ENCODE assay signal across 35 cellular contexts in the genomic region with DNA sequence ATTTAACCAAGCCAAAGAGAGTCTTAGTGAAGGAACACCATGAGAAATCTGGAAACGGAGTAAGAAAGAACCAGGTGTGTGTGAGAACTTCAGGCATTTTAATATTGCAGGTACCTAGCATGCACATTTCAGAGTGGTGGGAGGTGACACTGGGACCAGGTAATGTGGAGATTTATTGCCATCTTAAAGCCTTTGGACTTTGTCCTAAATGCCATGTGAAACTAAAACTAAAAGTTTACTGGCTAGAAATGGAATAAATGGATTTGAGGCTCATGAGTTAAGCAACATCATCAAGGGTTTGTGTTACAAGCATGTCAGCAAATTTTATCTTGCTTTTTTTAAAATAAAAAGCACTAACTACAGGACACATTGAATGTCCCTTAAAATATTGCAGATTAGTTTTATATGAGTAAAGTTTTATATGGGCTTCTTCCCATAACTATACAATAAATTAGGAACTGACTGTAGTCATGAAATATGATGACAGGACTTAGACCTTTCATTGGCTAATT.
"Had no signal": no experiment of that assay in that cellular context is flagged by ENCODE, and none has a peak within 500 bp of the region (broad histone marks: within the 10 kb centered on the region; RNA-seq: fewer than 3 reads in every experiment).

No MANE protein-coding gene starts in this region.

- H3K27ac Mint-ChIP-seq: activated B cell treated with CpG ODN at 0.5 μM for 24 hours; activated CD8-positive, alpha-beta memory T cell treated with anti-CD3 and anti-CD28 coated beads, Interleukin-2, amount 10 ng/mL, durations not matched to agents 7 days and 5 days; activated CD8-positive, alpha-beta T cell treated with anti-CD3 and anti-CD28 coated beads for 36 hours; activated naive CD4-positive, alpha-beta T cell treated with anti-CD3 and anti-CD28 coated beads for 36 hours; activated naive CD4-positive, alpha-beta T cell treated with anti-CD3 and anti-CD28 coated beads, Interleukin-2, amount 50 U/mL, for 24 hours; activated naive CD8-positive, alpha-beta T cell treated with anti-CD3 and anti-CD28 coated beads for 36 hours; activated naive CD8-positive, alpha-beta T cell treated with anti-CD3 and anti-CD28 coated beads, Interleukin-2, amount 50 U/mL, for 24 hours; activated T-helper 1 cell treated with anti-CD3 and anti-CD28 coated beads, Interleukin-12 subunit alpha, Interleukin-12 subunit beta, Interleukin-2, Interleukin-4 antibody, amounts not matched to agents 30 ng/mL and 10 ng/mL and 1 ng/mL, durations not matched to agents 14 hours and 24 hours and 36 hours; activated T-helper 2 cell treated with anti-CD3 and anti-CD28 coated beads, Interferon-gamma antibody, Interleukin-2, Interleukin-4, amounts not matched to agents 10 μg/mL and 5 μg/mL and 100 μg/mL, durations not matched to agents 14 hours and 24 hours and 36 hours; effector memory CD8-positive, alpha-beta T cell; T-helper 17 cell; T-helper 2 cell treated with Interferon-gamma antibody and Interleukin-4, amounts not matched to agents 5 μg/mL and 100 μg/mL, for 36 hours had no signal

- H3K4me3 Mint-ChIP-seq: activated B cell treated with CpG ODN at 0.5 μM for 24 hours; activated CD8-positive, alpha-beta memory T cell treated with anti-CD3 and anti-CD28 coated beads, Interleukin-2, amount 10 ng/mL, durations not matched to agents 7 days and 5 days; activated CD8-positive, alpha-beta T cell treated with anti-CD3 and anti-CD28 coated beads for 36 hours; activated naive CD4-positive, alpha-beta T cell treated with anti-CD3 and anti-CD28 coated beads for 36 hours; activated naive CD4-positive, alpha-beta T cell treated with anti-CD3 and anti-CD28 coated beads, Interleukin-2, amount 50 U/mL, for 24 hours; activated naive CD8-positive, alpha-beta T cell treated with anti-CD3 and anti-CD28 coated beads for 36 hours; activated naive CD8-positive, alpha-beta T cell treated with anti-CD3 and anti-CD28 coated beads, Interleukin-2, amount 50 U/mL, for 24 hours; activated T-helper 1 cell treated with anti-CD3 and anti-CD28 coated beads, Interleukin-12 subunit alpha, Interleukin-12 subunit beta, Interleukin-2, Interleukin-4 antibody, amounts not matched to agents 30 ng/mL and 10 ng/mL and 1 ng/mL, durations not matched to agents 14 hours and 24 hours and 36 hours; effector memory CD8-positive, alpha-beta T cell; T-helper 17 cell; T-helper 2 cell treated with Interferon-gamma antibody and Interleukin-4, amounts not matched to agents 5 μg/mL and 100 μg/mL, for 36 hours had no signal

- DNase-seq: activated B cell treated with CpG ODN at 0.5 μM for 24 hours; activated CD4-positive, alpha-beta T cell treated with anti-CD3 and anti-CD28 coated beads for 48 hours; activated CD4-positive, alpha-beta T cell treated with anti-CD3 and anti-CD28 coated beads, Interleukin-2, amount 50 U/mL, for 1 hour; activated CD4-positive, alpha-beta T cell treated with anti-CD3 and anti-CD28 coated beads, Interleukin-2, amount 50 U/mL, for 48 hours; activated CD8-positive, alpha-beta memory T cell treated with anti-CD3 and anti-CD28 coated beads, Interleukin-2, amount 10 ng/mL, durations not matched to agents 7 days and 5 days; activated CD8-positive, alpha-beta memory T cell treated with anti-CD3 and anti-CD28 coated beads, Interleukin-2, amount 50 U/mL, for 4 hours; activated CD8-positive, alpha-beta T cell treated with anti-CD3 and anti-CD28 coated beads for 36 hours; activated effector memory CD4-positive, alpha-beta T cell treated with anti-CD3 and anti-CD28 coated beads, Interleukin-2, amount 50 U/mL, for 16 hours; activated naive CD4-positive, alpha-beta T cell treated with anti-CD3 and anti-CD28 coated beads for 36 hours; activated naive CD8-positive, alpha-beta T cell treated with anti-CD3 and anti-CD28 coated beads for 36 hours; activated naive CD8-positive, alpha-beta T cell treated with anti-CD3 and anti-CD28 coated beads, Interleukin-2, amount 50 U/mL, for 24 hours; activated T-cell treated with anti-CD3 and anti-CD28 coated beads, Interleukin-2, amount 50 U/mL, for 1 hour; activated T-cell treated with anti-CD3 and anti-CD28 coated beads, Interleukin-2, amount 50 U/mL, for 48 hours; adrenal gland; amygdala; aorta; body of pancreas; caudate nucleus; cortex of kidney; dermis blood vessel endothelial cell; effector CD4-positive, alpha-beta T cell; effector memory CD8-positive, alpha-beta T cell; erythroblast; foreskin keratinocyte; gastrocnemius medialis; T-helper 1 cell; T-helper 17 cell; T1000; WERI-Rb-1 had no signal

- H3K4me1 ChIP-seq: adrenal gland, body of pancreas, esophagus muscularis mucosa, foreskin keratinocyte, gastrocnemius medialis had no signal

- H3K27ac ChIP-seq: adrenal gland, body of pancreas, esophagus muscularis mucosa, foreskin keratinocyte, gastrocnemius medialis, WERI-Rb-1 had no signal

- H3K36me3 ChIP-seq: adrenal gland, esophagus muscularis mucosa, gastrocnemius medialis, WERI-Rb-1 had no signal

- H3K27me3 Mint-ChIP-seq: activated B cell treated with CpG ODN at 0.5 μM for 24 hours; activated CD8-positive, alpha-beta memory T cell treated with anti-CD3 and anti-CD28 coated beads, Interleukin-2, amount 10 ng/mL, durations not matched to agents 7 days and 5 days; activated CD8-positive, alpha-beta T cell treated with anti-CD3 and anti-CD28 coated beads for 36 hours; activated naive CD4-positive, alpha-beta T cell treated with anti-CD3 and anti-CD28 coated beads, Interleukin-2, amount 50 U/mL, for 24 hours; activated naive CD8-positive, alpha-beta T cell treated with anti-CD3 and anti-CD28 coated beads for 36 hours; activated naive CD8-positive, alpha-beta T cell treated with anti-CD3 and anti-CD28 coated beads, Interleukin-2, amount 50 U/mL, for 24 hours; effector memory CD8-positive, alpha-beta T cell; T-helper 17 cell had no signal

- H3K36me3 Mint-ChIP-seq: activated CD8-positive, alpha-beta memory T cell treated with anti-CD3 and anti-CD28 coated beads, Interleukin-2, amount 10 ng/mL, durations not matched to agents 7 days and 5 days; activated naive CD4-positive, alpha-beta T cell treated with anti-CD3 and anti-CD28 coated beads, Interleukin-2, amount 50 U/mL, for 24 hours; activated naive CD8-positive, alpha-beta T cell treated with anti-CD3 and anti-CD28 coated beads for 36 hours had no signal

- ATAC-seq: activated CD4-positive, CD25-positive, alpha-beta regulatory T cell treated with anti-CD3 and anti-CD28 coated beads, Interleukin-2, amount 50 U/mL, for 24 hours; activated CD8-positive, alpha-beta memory T cell treated with anti-CD3 and anti-CD28 coated beads, Interleukin-2, amount 10 ng/mL, durations not matched to agents 7 days and 5 days; activated CD8-positive, alpha-beta T cell treated with anti-CD3 and anti-CD28 coated beads for 36 hours; activated naive CD8-positive, alpha-beta T cell treated with anti-CD3 and anti-CD28 coated beads, Interleukin-2, amount 50 U/mL, for 24 hours; body of pancreas; effector memory CD8-positive, alpha-beta T cell; foreskin keratinocyte; gastrocnemius medialis; T-helper 17 cell had no signal

- H3K4me3 ChIP-seq: adrenal gland, body of pancreas, esophagus muscularis mucosa, gastrocnemius medialis had no signal

- H3K9me3 ChIP-seq: adrenal gland, body of pancreas, esophagus muscularis mucosa, gastrocnemius medialis had no signal

- H3K4me1 Mint-ChIP-seq: activated B cell treated with CpG ODN at 0.5 μM for 24 hours; activated CD8-positive, alpha-beta memory T cell treated with anti-CD3 and anti-CD28 coated beads, Interleukin-2, amount 10 ng/mL, durations not matched to agents 7 days and 5 days; activated naive CD4-positive, alpha-beta T cell treated with anti-CD3 and anti-CD28 coated beads, Interleukin-2, amount 50 U/mL, for 24 hours; activated naive CD8-positive, alpha-beta T cell treated with anti-CD3 and anti-CD28 coated beads for 36 hours; activated naive CD8-positive, alpha-beta T cell treated with anti-CD3 and anti-CD28 coated beads, Interleukin-2, amount 50 U/mL, for 24 hours; T-helper 17 cell had no signal

- H3K27me3 ChIP-seq: adrenal gland, body of pancreas, esophagus muscularis mucosa, foreskin keratinocyte, gastrocnemius medialis had no signal
